In the genomic region with DNA sequence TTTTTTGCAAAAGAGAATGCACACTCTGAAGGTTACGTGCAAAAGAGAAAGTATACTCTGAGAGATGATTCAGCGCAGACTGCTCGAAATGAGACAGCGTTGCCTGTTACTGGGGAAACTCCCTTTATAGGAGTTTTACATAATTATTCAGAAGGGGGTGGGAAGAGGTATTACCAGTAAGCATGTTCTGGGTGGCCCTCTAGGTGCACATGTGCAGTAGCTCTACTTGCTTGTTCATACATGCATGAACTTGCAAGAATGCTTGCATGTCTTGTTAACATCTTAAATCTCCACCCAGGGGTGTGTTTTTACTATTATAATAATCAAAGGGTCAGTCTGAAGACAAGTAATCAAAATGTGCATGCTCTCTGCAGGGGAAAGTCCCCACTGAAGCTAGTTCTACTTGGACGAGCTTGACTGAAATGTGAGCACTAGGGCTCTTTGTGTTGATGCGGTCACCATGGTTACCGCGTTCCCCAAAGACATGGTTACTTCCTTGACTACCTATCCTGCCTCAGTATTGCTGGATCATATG, we compare ENCODE assay signal across 10 cellular contexts.
DNase-seq lines count a peak whose midpoint lies in the region; ATAC-seq, FAIRE-seq and TF ChIP-seq lines count a peak whose summit lies in the region.
"Had no signal": no experiment of that assay in that cellular context is flagged by ENCODE, and none has a peak within 500 bp of the region (broad histone marks: within the 10 kb centered on the region; RNA-seq: fewer than 3 reads in every experiment).

No MANE protein-coding gene starts in this region.

- peaks cover 2% of the 10 kb centered on the region for H3K9me3 Mint-ChIP-seq in activated T-helper 1 cell treated with anti-CD3 and anti-CD28 coated beads, Interleukin-12 subunit alpha, Interleukin-12 subunit beta, Interleukin-2, Interleukin-4 antibody, amounts not matched to agents 30 ng/mL and 10 ng/mL and 1 ng/mL, durations not matched to agents 14 hours and 24 hours and 36 hours

- peak overlapping the region; percentile 53 for H3K4me3 Mint-ChIP-seq in activated T-helper 1 cell treated with anti-CD3 and anti-CD28 coated beads, Interleukin-12 subunit alpha, Interleukin-12 subunit beta, Interleukin-2, Interleukin-4 antibody, amounts not matched to agents 30 ng/mL and 10 ng/mL and 1 ng/mL, durations not matched to agents 14 hours and 24 hours and 36 hours
- H3K4me3 Mint-ChIP-seq: dendritic cell treated with granulocyte-macrophage colony-stimulating factor and Interleukin-4, amounts not matched to agents 40 ng/mL and 50 ng/mL, for 4 days had no signal

- peaks cover 3% of the 10 kb centered on the region for H3K36me3 Mint-ChIP-seq in activated T-helper 1 cell treated with anti-CD3 and anti-CD28 coated beads, Interleukin-12 subunit alpha, Interleukin-12 subunit beta, Interleukin-2, Interleukin-4 antibody, amounts not matched to agents 30 ng/mL and 10 ng/mL and 1 ng/mL, durations not matched to agents 14 hours and 24 hours and 36 hours (ENCODE audit: low read depth)

- no peak overlapping the region for H3K4me3 ChIP-seq in Jurkat, Clone E6-1 (ENCODE audit: low read length)
- H3K4me3 ChIP-seq: skin epidermis had no signal

- no peak for TF ChIP-seq POLR2A in GM12891 (IDR thresholded peaks at IDR 0.05; ENCODE audit: low read depth, low read length)
- no peak for TF ChIP-seq POLR2A in H54 (IDR thresholded peaks at IDR 0.05; ENCODE audit: low read depth, low read length)

- H3K27ac Mint-ChIP-seq in activated T-helper 1 cell treated with anti-CD3 and anti-CD28 coated beads, Interleukin-12 subunit alpha, Interleukin-12 subunit beta, Interleukin-2, Interleukin-4 antibody, amounts not matched to agents 30 ng/mL and 10 ng/mL and 1 ng/mL, durations not matched to agents 14 hours and 24 hours and 36 hours: peak overlapping the region; percentile 79
- H3K27ac Mint-ChIP-seq: dendritic cell treated with granulocyte-macrophage colony-stimulating factor and Interleukin-4, amounts not matched to agents 40 ng/mL and 50 ng/mL, for 4 days had no signal

- intact Hi-C loops in activated T-helper 1 cell treated with anti-CD3 and anti-CD28 coated beads, Interleukin-12 subunit alpha, Interleukin-12 subunit beta, Interleukin-2, Interleukin-4 antibody, amounts not matched to agents 30 ng/mL and 10 ng/mL and 1 ng/mL, durations not matched to agents 14 hours and 24 hours and 36 hours (cut with micrococcal nuclease): loop anchor here (1.0 to 5.0 kb wide), 7 partner anchors 20 to 820 kb away; a partner anchor contains a TSS

- DNase-seq in GM12891 (ENCODE audit: insufficient read length, low spot score): peak; percentile 38
- peak; percentile 5 for DNase-seq in Jurkat, Clone E6-1 (ENCODE audit: low read depth, low spot score)
- peak; percentile 59 for DNase-seq in activated T-helper 1 cell treated with anti-CD3 and anti-CD28 coated beads, Interleukin-12 subunit alpha, Interleukin-12 subunit beta, Interleukin-2, Interleukin-4 antibody, amounts not matched to agents 30 ng/mL and 10 ng/mL and 1 ng/mL, durations not matched to agents 14 hours and 24 hours and 36 hours (ENCODE audit: low spot score)
- DNase-seq in stimulated activated CD4-positive, alpha-beta T cell treated with anti-CD3 and anti-CD28 coated beads, Interleukin-1b, Interleukin-23, amount 100 ng/mL, for 24 hours (ENCODE audit: low read depth in 4 of 4, low spot score in 1 of 4): peak; percentile 2 to 30 (median 9)
- DNase-seq in H54 (ENCODE audit: insufficient read length, low spot score): no peak
- DNase-seq in AML-193 (lab: John Stamatoyannopoulos, UW): no peak
- no peak for DNase-seq in DMS79 (lab: John Stamatoyannopoulos, UW)

- peaks cover 7% of the 10 kb centered on the region for H3K27me3 Mint-ChIP-seq in activated T-helper 1 cell treated with anti-CD3 and anti-CD28 coated beads, Interleukin-12 subunit alpha, Interleukin-12 subunit beta, Interleukin-2, Interleukin-4 antibody, amounts not matched to agents 30 ng/mL and 10 ng/mL and 1 ng/mL, durations not matched to agents 14 hours and 24 hours and 36 hours (ENCODE audit: insufficient read depth)
- H3K27me3 Mint-ChIP-seq: dendritic cell treated with granulocyte-macrophage colony-stimulating factor and Interleukin-4, amounts not matched to agents 40 ng/mL and 50 ng/mL, for 4 days had no signal

- peaks cover 18% of the 10 kb centered on the region for H3K4me1 Mint-ChIP-seq in activated T-helper 1 cell treated with anti-CD3 and anti-CD28 coated beads, Interleukin-12 subunit alpha, Interleukin-12 subunit beta, Interleukin-2, Interleukin-4 antibody, amounts not matched to agents 30 ng/mL and 10 ng/mL and 1 ng/mL, durations not matched to agents 14 hours and 24 hours and 36 hours (ENCODE audit: low read depth)

- peak; percentile 94 for FAIRE-seq in GM12891 (lab: Jason Lieb, UNC)
- no peak for FAIRE-seq in H54 (lab: Jason Lieb, UNC)

- ATAC-seq in GM21529 (IDR thresholded peaks at IDR 0.05; ENCODE audit: unreplicated experiment): peak; percentile 97

TF ChIP-seq in GM12891, 5 proteins besides CTCF, POLR2A, EP300 and RAD21:
- TF ChIP-seq TAF1 (IDR thresholded peaks at IDR 0.05; ENCODE audit: low read depth, low read length) (no peak), POU2F2 (IDR thresholded peaks at IDR 0.05; ENCODE audit: low read depth, low read length) (peak; percentile 91), SPI1 (IDR thresholded peaks at IDR 0.05; ENCODE audit: low read depth, low read length) (no peak)

Comparison
In these comparisons a context has a peak if more than half of its experiments do, and no peak if none do; other contexts are left out.
1. DNase-seq: peak in GM12891 (single experiment), Jurkat, Clone E6-1 (single experiment), activated T-helper 1 cell treated with anti-CD3 and anti-CD28 coated beads, Interleukin-12 subunit alpha, Interleukin-12 subunit beta, Interleukin-2, Interleukin-4 antibody, amounts not matched to agents 30 ng/mL and 10 ng/mL and 1 ng/mL, durations not matched to agents 14 hours and 24 hours and 36 hours (single experiment) and stimulated activated CD4-positive, alpha-beta T cell treated with anti-CD3 and anti-CD28 coated beads, Interleukin-1b, Interleukin-23, amount 100 ng/mL, for 24 hours (4 of 4); none in H54 (single experiment), AML-193 (0 of 2) and DMS79 (single experiment).